8 cellular contexts compared by ENCODE assay signal in genomic region chr6:39725632-39725997, GRCh38.
DNase-seq lines count a peak whose midpoint lies in the region; ATAC-seq and TF ChIP-seq lines count a peak whose summit lies in the region.

No MANE protein-coding gene starts in this region.

- H4K20me1 ChIP-seq in KMS-11 (ENCODE audit: insufficient read depth): no peaks in the 10 kb centered on the region

- DNase-seq in AG09309 (ENCODE audit: low read depth): no peak
- no peak for DNase-seq in effector memory CD8-positive, alpha-beta T cell
- DNase-seq in GM19238 (ENCODE audit: insufficient read length, low spot score): no peak
- no peak for DNase-seq in T-helper 9 cell
- no peak for DNase-seq in NCI-H345 treated with DMSO at 0.1 percent for 48 hours (lab: John Stamatoyannopoulos, UW; ENCODE audit: unreplicated experiment)
- no peak for DNase-seq in NCI-H146 treated with DMSO at 0.1 percent for 48 hours (lab: John Stamatoyannopoulos, UW; ENCODE audit: unreplicated experiment)

- H3K9me3 ChIP-seq in neutrophil: no peaks in the 10 kb centered on the region

- peak overlapping the region; percentile 78 to 80 for H3K4me3 Mint-ChIP-seq in effector memory CD8-positive, alpha-beta T cell

- H3K4me3 ChIP-seq in AG09309 (ENCODE audit: control insufficient read depth, low read depth, low read length) (peak overlapping the region; percentile 57), KMS-11 (IDR thresholded peaks at IDR 0.05; ENCODE audit: insufficient read depth, low read depth, low read length) (no peak overlapping the region), neutrophil (ENCODE audit: low read depth in 1 of 2, low read length in 1 of 2) (peak overlapping the region; percentile 44 to 63)

- no peaks in the 10 kb centered on the region for H3K4me1 Mint-ChIP-seq in effector memory CD8-positive, alpha-beta T cell (ENCODE audit: low read depth in 2 of 2)

- peak overlapping the region; percentile 96 for H2AFZ ChIP-seq in KMS-11 (ENCODE audit: low read depth)

- H3K9ac ChIP-seq in KMS-11: peak overlapping the region; percentile 62; the same call in 1 of the 2 replicates

- H3K36me3 ChIP-seq in KMS-11 (ENCODE audit: insufficient read depth) (no peaks in the 10 kb centered on the region), neutrophil (no peaks in the 10 kb centered on the region)

- H3K27me3 ChIP-seq in KMS-11 (ENCODE audit: insufficient read depth, low read depth) (no peaks in the 10 kb centered on the region), neutrophil (peaks cover 53% of the 10 kb centered on the region)

- H3K27ac ChIP-seq in KMS-11 (no peak overlapping the region), neutrophil (no peak overlapping the region)

- peak overlapping the region in 1 of 2 donors; percentile 11 for H3K27ac Mint-ChIP-seq in effector memory CD8-positive, alpha-beta T cell

- no peaks in the 10 kb centered on the region for H3K27me3 Mint-ChIP-seq in effector memory CD8-positive, alpha-beta T cell

- no peaks in the 10 kb centered on the region for H3K79me2 ChIP-seq in KMS-11 (ENCODE audit: insufficient read depth, low read depth)

- peak overlapping the region; percentile 55 for H3K4me2 ChIP-seq in KMS-11

- H3K36me3 Mint-ChIP-seq in effector memory CD8-positive, alpha-beta T cell (ENCODE audit: insufficient read depth): no peaks in the 10 kb centered on the region

- H3K9me3 Mint-ChIP-seq in effector memory CD8-positive, alpha-beta T cell: no peaks in the 10 kb centered on the region

- TF ChIP-seq CTCF in AG09309 (IDR thresholded peaks at IDR 0.05; ENCODE audit: control insufficient read depth, insufficient read depth, low read depth, low read length, missing control alignments): no peak
- TF ChIP-seq CTCF in KMS-11 (conservative IDR thresholded peaks at IDR 0.05; ENCODE audit: low read depth, low read length): no peak
- TF ChIP-seq CTCF in neutrophil (IDR thresholded peaks at IDR 0.05): no peak

- no peak for ATAC-seq in effector memory CD8-positive, alpha-beta T cell (replicated peaks)

- peaks cover 4% of the 10 kb centered on the region for H3K4me1 ChIP-seq in KMS-11 (ENCODE audit: low read depth, poor library complexity, severe bottlenecking)
- peaks cover 6 to 11% of the 10 kb centered on the region in 2 experiments for H3K4me1 ChIP-seq in neutrophil (ENCODE audit: control insufficient read depth in 1 of 2, insufficient read depth in 1 of 2, low read depth in 1 of 2, low read length in 1 of 2)
